8 cellular contexts compared by ENCODE assay signal in genomic region chr19:10096615-10096963, GRCh38. TPM values are rescaled to one million over a fixed set of nuclear protein-coding genes. Genes with fewer than 3 reads are reported as not detected.
A peak's percentile ranks its signal among the peaks of the same experiment; 100 is the strongest.
DNase-seq lines count a peak whose midpoint lies in the region; ATAC-seq, FAIRE-seq and TF ChIP-seq lines count a peak whose summit lies in the region.

No MANE protein-coding gene starts in this region.

- no peak for TF ChIP-seq RAD21 in SK-N-SH (IDR thresholded peaks at IDR 0.05; ENCODE audit: low read length)

- peak overlapping the region; percentile 27 to 35; a peak in 3 of 4 replicates for H3K4me3 ChIP-seq in SK-N-SH (ENCODE audit: low read depth in 2 of 2, low read length in 1 of 2)
- peak overlapping the region; percentile 18; the same call in 1 of the 2 replicates for H3K4me3 ChIP-seq in iPS DF 6.9 (ENCODE audit: low read length)
- H3K4me3 ChIP-seq in subcutaneous abdominal adipose tissue (ENCODE audit: low read depth in 1 of 5, low read length in 5 of 5): peak overlapping the region in 4 of 5 donors; percentile 42 to 68 (median 56)

- no peaks in the 10 kb centered on the region for H3K9me2 ChIP-seq in SK-N-SH

- peaks cover 29% of the 10 kb centered on the region for H3K36me3 Mint-ChIP-seq in activated CD8-positive, alpha-beta T cell treated with anti-CD3 and anti-CD28 coated beads, Interleukin-2, amount 10 ng/mL, durations not matched to agents 7 days and 5 days (ENCODE audit: low read depth)

- H3K27ac ChIP-seq in SK-N-SH (ENCODE audit: low read depth in 2 of 2, low read length in 1 of 2): peak overlapping the region; percentile 35 to 70; a peak in 2 of 4 replicates
- H3K27ac ChIP-seq in iPS DF 6.9 (ENCODE audit: low read length): no peak overlapping the region
- no peak overlapping the region for H3K27ac ChIP-seq in subcutaneous abdominal adipose tissue (ENCODE audit: low read depth, low read length)

- CTCF ChIA-PET in SK-N-SH (lab: Yijun Ruan, JAX): interaction anchor here (0.6 to 5.2 kb wide), 7 partner anchors 9 to 292 kb away, joined by 3 to 38 read pairs (median 4); partner anchors contain the start of gene PPAN
- CTCF ChIA-PET in activated CD8-positive, alpha-beta T cell treated with anti-CD3 and anti-CD28 coated beads, Interleukin-2, amount 10 ng/mL, durations not matched to agents 7 days and 5 days (lab: Charles Lee): interaction anchor here (1.0 to 6.2 kb wide), 5 partner anchors 13 to 174 kb away, joined by 3 to 135 read pairs (median 5); partner anchors contain the start of genes ICAM1, P2RY11 and PPAN

- DNase-seq in SK-N-SH: no peak
- DNase-seq in activated CD8-positive, alpha-beta T cell treated with anti-CD3 and anti-CD28 coated beads, Interleukin-2, amount 10 ng/mL, durations not matched to agents 7 days and 5 days: no peak
- DNase-seq in iPS DF 6.9 (ENCODE audit: low read depth, low spot score): no peak
- no peak for DNase-seq in OCI-M1 (lab: John Stamatoyannopoulos, UW)
- no peak for DNase-seq in GM19239 (ENCODE audit: insufficient read length, low spot score)

- H3K4me2 ChIP-seq in SK-N-SH: peak overlapping the region; percentile 93

- peak overlapping the region; percentile 96 for H2AFZ ChIP-seq in SK-N-SH (ENCODE audit: low read depth)

- TF ChIP-seq EP300 in SK-N-SH (IDR thresholded peaks at IDR 0.05; ENCODE audit: borderline replicate concordance in 1 of 2, low read depth in 1 of 2, low read length in 1 of 2): no peak

- no peak for ATAC-seq in SK-N-SH treated with all-trans-retinoic acid at 6 μM for 48 hours
- no peak for ATAC-seq in activated CD8-positive, alpha-beta T cell treated with anti-CD3 and anti-CD28 coated beads, Interleukin-2, amount 10 ng/mL, durations not matched to agents 7 days and 5 days
- ATAC-seq in HG02870 (IDR thresholded peaks at IDR 0.05; ENCODE audit: unreplicated experiment): no peak

- no peak for FAIRE-seq in GM19239 (lab: Jason Lieb, UNC)

- POLR2A ChIA-PET in SK-N-SH (lab: Yijun Ruan, JAX): interaction anchor here (0.9 to 1.9 kb wide), 5 partner anchors 10 to 42 kb away, joined by 3 to 21 read pairs (median 4); partner anchors contain the start of gene PPAN
- POLR2A ChIA-PET in activated CD8-positive, alpha-beta T cell treated with anti-CD3 and anti-CD28 coated beads, Interleukin-2, amount 10 ng/mL, durations not matched to agents 7 days and 5 days (lab: Charles Lee): interaction anchor here (0.8 to 3.5 kb wide), 8 partner anchors 9 to 270 kb away, joined by 3 to 29 read pairs (median 6); partner anchors contain the start of genes P2RY11, PPAN and SHFL

- TF ChIP-seq CTCF in SK-N-SH (IDR thresholded peaks at IDR 0.05): no peak

- no peak overlapping the region for H3K9ac ChIP-seq in SK-N-SH
- peak overlapping the region in 3 of 5 donors; percentile 46 to 66 (median 62) for H3K9ac ChIP-seq in subcutaneous abdominal adipose tissue (ENCODE audit: low read length in 5 of 5)

- 71% methylated on average over 18 of the region's 26 CpGs for WGBS in SK-N-SH (ENCODE audit: low lambda C conversion rate)
- WGBS in iPS DF 6.9 (ENCODE audit: insufficient coverage, insufficient read length): no CpG with 5 or more reads among the region's 26 CpGs

- no peaks in the 10 kb centered on the region for H3K9me3 Mint-ChIP-seq in activated CD8-positive, alpha-beta T cell treated with anti-CD3 and anti-CD28 coated beads, Interleukin-2, amount 10 ng/mL, durations not matched to agents 7 days and 5 days (ENCODE audit: insufficient read depth)

- H3K36me3 ChIP-seq in SK-N-SH (replicated peaks in 1 of 2; ENCODE audit: control insufficient read depth in 1 of 2, insufficient read depth in 2 of 2, low read length in 1 of 2) (peaks cover 0 to 5% of the 10 kb centered on the region in 2 experiments), iPS DF 6.9 (ENCODE audit: control insufficient read depth, insufficient read depth, low read length) (0 out of 2 replicates have a peak, but pooled peaks cover 2% of the 10 kb centered on the region), subcutaneous abdominal adipose tissue (ENCODE audit: control insufficient read depth in 5 of 5, insufficient read depth in 5 of 5, low read length in 5 of 5) (peaks cover 0 to 19% (median 14%) of the 10 kb centered on the region in 5 donors)

- H3K27me3 ChIP-seq in SK-N-SH (ENCODE audit: insufficient read depth) (no peaks in the 10 kb centered on the region), iPS DF 6.9 (ENCODE audit: control insufficient read depth, insufficient read depth, low read length) (peaks cover 3% of the 10 kb centered on the region; the same call in 1 of the 2 replicates), subcutaneous abdominal adipose tissue (ENCODE audit: control insufficient read depth in 5 of 5, insufficient read depth in 4 of 5, low read length in 5 of 5) (no peaks in the 10 kb centered on the region)

- no peaks in the 10 kb centered on the region for H3K27me3 Mint-ChIP-seq in activated CD8-positive, alpha-beta T cell treated with anti-CD3 and anti-CD28 coated beads, Interleukin-2, amount 10 ng/mL, durations not matched to agents 7 days and 5 days (ENCODE audit: low read depth)

- no peaks in the 10 kb centered on the region for H3K79me2 ChIP-seq in SK-N-SH (ENCODE audit: insufficient read depth)

- H3K27ac Mint-ChIP-seq in activated CD8-positive, alpha-beta T cell treated with anti-CD3 and anti-CD28 coated beads, Interleukin-2, amount 10 ng/mL, durations not matched to agents 7 days and 5 days: peak overlapping the region; percentile 72

- no peaks in the 10 kb centered on the region for H4K20me1 ChIP-seq in SK-N-SH (ENCODE audit: insufficient read depth)

- H3K4me1 Mint-ChIP-seq in activated CD8-positive, alpha-beta T cell treated with anti-CD3 and anti-CD28 coated beads, Interleukin-2, amount 10 ng/mL, durations not matched to agents 7 days and 5 days (ENCODE audit: low read depth): peaks cover 45% of the 10 kb centered on the region

- H3F3A ChIP-seq in SK-N-SH (replicated peaks; ENCODE audit: insufficient read depth): peaks cover 4% of the 10 kb centered on the region

- H3K4me3 Mint-ChIP-seq in activated CD8-positive, alpha-beta T cell treated with anti-CD3 and anti-CD28 coated beads, Interleukin-2, amount 10 ng/mL, durations not matched to agents 7 days and 5 days: peak overlapping the region; percentile 54

- H3K4me1 ChIP-seq in SK-N-SH (ENCODE audit: control insufficient read depth in 1 of 2, insufficient read depth in 2 of 2, low read depth in 1 of 2, low read length in 1 of 2): peaks cover 0 to 7% of the 10 kb centered on the region in 2 experiments; a peak in 1 of 4 replicates
- H3K4me1 ChIP-seq in iPS DF 6.9 (ENCODE audit: control insufficient read depth, insufficient read depth, low read length): no peaks in the 10 kb centered on the region; the same call in 1 of the 2 replicates
- peaks cover 0 to 14% (median 7%) of the 10 kb centered on the region in 5 donors for H3K4me1 ChIP-seq in subcutaneous abdominal adipose tissue (ENCODE audit: control insufficient read depth in 5 of 5, insufficient read depth in 5 of 5, low read length in 5 of 5)

- H3K9me3 ChIP-seq in SK-N-SH (no peaks in the 10 kb centered on the region), iPS DF 6.9 (ENCODE audit: control insufficient read depth, insufficient read depth, low read length) (no peaks in the 10 kb centered on the region), subcutaneous abdominal adipose tissue (ENCODE audit: control insufficient read depth in 5 of 5, low read length in 5 of 5) (no peaks in the 10 kb centered on the region)

TF ChIP-seq in SK-N-SH, 30 proteins besides CTCF, POLR2A, EP300 and RAD21 (continues in another document):
- TF ChIP-seq RFX5 (IDR thresholded peaks at IDR 0.05; ENCODE audit: low read length) (no peak), NRF1 (IDR thresholded peaks at IDR 0.05; ENCODE audit: low read depth, low read length) (no peak)

TF ChIP-seq in SK-N-SH treated with all-trans-retinoic acid at 6 μM for 48 hours, 23 proteins besides CTCF, POLR2A, EP300 and RAD21:
- TF ChIP-seq ZFP3 (CRISPR knock-in tag; IDR thresholded peaks at IDR 0.05) (no peak), TCF4 (CRISPR knock-in tag; IDR thresholded peaks at IDR 0.05; ENCODE audit: borderline replicate concordance) (no peak), BACH2 (CRISPR knock-in tag; IDR thresholded peaks at IDR 0.05; ENCODE audit: borderline replicate concordance) (no peak), ZNF8 (CRISPR knock-in tag; IDR thresholded peaks at IDR 0.05) (no peak), OSR1 (CRISPR knock-in tag; IDR thresholded peaks at IDR 0.05) (no peak), TOX (CRISPR knock-in tag; IDR thresholded peaks at IDR 0.05; ENCODE audit: borderline replicate concordance) (no peak)

RNA-seq across cellular contexts. Expression of gene ANGPTL6, which starts 5.9 kb away (rescaled TPM):
- polyA plus RNA-seq in SK-N-SH (2012; rRNA removed): 0.13 and 0.32 TPM in 2 replicates
- polyA plus RNA-seq in SK-N-SH (2012; cell fraction: cytosol; rRNA removed): 0.14 and 0.20 TPM in 2 replicates
- 0.75 and 0.85 TPM in 2 replicates for polyA plus RNA-seq in SK-N-SH (2012; cell fraction: nucleus; rRNA removed)
- total RNA-seq in activated CD8-positive, alpha-beta T cell treated with anti-CD3 and anti-CD28 coated beads, Interleukin-2, amount 10 ng/mL, durations not matched to agents 7 days and 5 days: 1 to 10 TPM; 3.7 to 3.9 TPM

RNA-seq across cellular contexts. Expression of gene PPAN, which starts 9.6 kb away (rescaled TPM):
- 62.5 and 75.6 TPM in 2 replicates for polyA plus RNA-seq in SK-N-SH (2012; rRNA removed)
- 39.3 and 43.8 TPM in 2 replicates for polyA plus RNA-seq in SK-N-SH (2012; cell fraction: cytosol; rRNA removed)
- polyA plus RNA-seq in SK-N-SH (2012; cell fraction: nucleus; rRNA removed): 161 and 162 TPM in 2 replicates
- 100 to 1,000 TPM; 107 to 121 TPM for total RNA-seq in activated CD8-positive, alpha-beta T cell treated with anti-CD3 and anti-CD28 coated beads, Interleukin-2, amount 10 ng/mL, durations not matched to agents 7 days and 5 days

RNA-seq across cellular contexts. Expression of gene SHFL, which starts 10.5 kb away (rescaled TPM):
- polyA plus RNA-seq in SK-N-SH (2012; rRNA removed): 36.6 and 43.2 TPM in 2 replicates
- polyA plus RNA-seq in SK-N-SH (2012; cell fraction: cytosol; rRNA removed): 18.0 and 22.7 TPM in 2 replicates
- polyA plus RNA-seq in SK-N-SH (2012; cell fraction: nucleus; rRNA removed): 171 and 186 TPM in 2 replicates
- total RNA-seq in activated CD8-positive, alpha-beta T cell treated with anti-CD3 and anti-CD28 coated beads, Interleukin-2, amount 10 ng/mL, durations not matched to agents 7 days and 5 days: 10 to 100 TPM; 81.2 to 89.5 TPM

RNA-seq across cellular contexts. Expression of gene P2RY11, which starts 14.9 kb away (rescaled TPM):
- polyA plus RNA-seq in SK-N-SH (2012; rRNA removed): 6.8 and 8.7 TPM in 2 replicates
- polyA plus RNA-seq in SK-N-SH (2012; cell fraction: cytosol; rRNA removed): 1.5 and 3.1 TPM in 2 replicates
- 40.4 and 42.9 TPM in 2 replicates for polyA plus RNA-seq in SK-N-SH (2012; cell fraction: nucleus; rRNA removed)
- total RNA-seq in activated CD8-positive, alpha-beta T cell treated with anti-CD3 and anti-CD28 coated beads, Interleukin-2, amount 10 ng/mL, durations not matched to agents 7 days and 5 days: 10 to 100 TPM; 50.4 to 53.6 TPM

RNA-seq across cellular contexts. Expression of gene EIF3G, which starts 23.1 kb away (rescaled TPM):
- 271 and 432 TPM in 2 replicates for polyA plus RNA-seq in SK-N-SH (2012; rRNA removed)
- polyA plus RNA-seq in SK-N-SH (2012; cell fraction: cytosol; rRNA removed): 269 and 330 TPM in 2 replicates
- polyA plus RNA-seq in SK-N-SH (2012; cell fraction: nucleus; rRNA removed): 792 and 878 TPM in 2 replicates
- 100 to 1,000 TPM; 229 to 241 TPM for total RNA-seq in activated CD8-positive, alpha-beta T cell treated with anti-CD3 and anti-CD28 coated beads, Interleukin-2, amount 10 ng/mL, durations not matched to agents 7 days and 5 days

Comparison
In these comparisons a context has a peak if more than half of its experiments do, and no peak if none do; other contexts are left out.
1. H3K27ac ChIP-seq: peak in SK-N-SH (2 of 2); none in iPS DF 6.9 (single experiment) and subcutaneous abdominal adipose tissue (single experiment).
2. Peak in every context shown above with its lines, with median percentiles within 50 percentile points of each other: H3K4me3 ChIP-seq.